In the genomic region with DNA sequence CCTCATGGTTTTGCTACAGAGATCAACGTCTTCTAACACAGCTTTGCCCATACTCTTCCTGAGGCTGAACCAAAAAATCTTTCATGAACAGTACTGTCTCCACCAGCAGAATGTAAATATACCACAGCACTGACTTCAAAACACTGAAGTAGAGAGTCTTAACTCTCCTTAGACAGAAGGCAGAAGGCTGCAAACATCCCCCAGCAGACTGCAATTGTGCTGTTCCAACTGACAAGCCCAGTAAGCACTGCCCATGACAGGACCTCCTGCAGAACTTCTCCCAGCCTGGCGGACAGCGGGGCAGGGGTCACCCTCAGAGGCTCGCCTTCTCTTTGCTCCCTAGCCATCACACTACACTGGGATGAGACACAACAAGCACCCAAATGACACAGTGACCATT, we compare ENCODE assay signal across 11 cellular contexts.
DNase-seq lines count a peak whose midpoint lies in the region; ATAC-seq and TF ChIP-seq lines count a peak whose summit lies in the region.
"Had no signal": no experiment of that assay in that cellular context is flagged by ENCODE, and none has a peak within 500 bp of the region (broad histone marks: within the 10 kb centered on the region; RNA-seq: fewer than 3 reads in every experiment).

No MANE protein-coding gene starts in this region.

- intact Hi-C loops in mucosa of descending colon (cut with DNase I, micrococcal nuclease) (no loop called here), testis (cut with DNase I; ENCODE audit: low total_unique reads) (no loop called here)

- no peaks in the 10 kb centered on the region for H3K79me2 ChIP-seq in fibroblast of lung (ENCODE audit: control insufficient read depth, insufficient read depth, low read length)

- no peak overlapping the region for H3K9ac ChIP-seq in fibroblast of lung (ENCODE audit: insufficient read depth, low read length)

- H3K9me3 ChIP-seq in WERI-Rb-1 (ENCODE audit: severe bottlenecking) (no peaks in the 10 kb centered on the region), fibroblast of lung (ENCODE audit: control insufficient read depth, insufficient read depth, low read depth, low read length) (no peaks in the 10 kb centered on the region), mucosa of descending colon (no peaks in the 10 kb centered on the region), testis (no peaks in the 10 kb centered on the region)

- 48 to 78% methylated on average over 4 of the region's 4 CpGs for WGBS in testis, 2 donors

- H3K27me3 ChIP-seq in WERI-Rb-1 (ENCODE audit: insufficient read depth, low read depth, severe bottlenecking) (no peaks in the 10 kb centered on the region), fibroblast of lung (ENCODE audit: control insufficient read depth, insufficient read depth, low read length) (no peaks in the 10 kb centered on the region), testis (no peaks in the 10 kb centered on the region)

- H4K20me1 ChIP-seq in fibroblast of lung (ENCODE audit: control insufficient read depth, extremely low read depth, insufficient read depth, low read length) = no peaks in the 10 kb centered on the region

- TF ChIP-seq POLR2A in testis (IDR thresholded peaks at IDR 0.05) = no peak

- TF ChIP-seq CTCF in WERI-Rb-1 (IDR thresholded peaks at IDR 0.05; ENCODE audit: low read depth, low read length) = no peak
- no peak for TF ChIP-seq CTCF in fibroblast of lung (conservative IDR thresholded peaks at IDR 0.05 in 1 of 2, IDR thresholded peaks at IDR 0.05 in 1 of 2; ENCODE audit: low read depth in 1 of 2, low read length in 2 of 2)
- no peak for TF ChIP-seq CTCF in mucosa of descending colon (IDR thresholded peaks at IDR 0.05)
- TF ChIP-seq CTCF in testis (IDR thresholded peaks at IDR 0.05) = no peak

- H3K36me3 ChIP-seq in WERI-Rb-1 (peaks cover 8% of the 10 kb centered on the region; the same call in 1 of the 2 replicates), fibroblast of lung (ENCODE audit: control insufficient read depth, insufficient read depth, low read length) (no peaks in the 10 kb centered on the region), mucosa of descending colon (ENCODE audit: low read depth) (no peaks in the 10 kb centered on the region), testis (ENCODE audit: low read depth, missing control alignments) (no peaks in the 10 kb centered on the region)

- H2AFZ ChIP-seq in fibroblast of lung (ENCODE audit: low read length) = no peak overlapping the region

- H3K4me1 ChIP-seq in fibroblast of lung (ENCODE audit: control insufficient read depth, extremely low read depth, insufficient read depth, low read length) (peaks cover 10% of the 10 kb centered on the region), mucosa of descending colon (ENCODE audit: low read depth) (peaks cover 10% of the 10 kb centered on the region), testis (peaks cover 32% of the 10 kb centered on the region)

- H3K4me3 ChIP-seq in WERI-Rb-1 (ENCODE audit: low read depth, low read length) (peak overlapping the region; percentile 38), fibroblast of lung (replicated peaks in 1 of 4; ENCODE audit: control extremely low read depth in 1 of 4, insufficient read depth in 1 of 4, low read depth in 3 of 4, low read length in 4 of 4) (peak overlapping the region in 1 of 4 experiments; percentile 0), mucosa of descending colon (no peak overlapping the region), testis (no peak overlapping the region)

- H3K4me2 ChIP-seq in fibroblast of lung (ENCODE audit: extremely low read depth, insufficient read depth, low read length) = no peak overlapping the region

- H3K27ac ChIP-seq in WERI-Rb-1 = peak overlapping the region; percentile 91
- no peak overlapping the region for H3K27ac ChIP-seq in fibroblast of lung (ENCODE audit: insufficient read depth, low read length)
- H3K27ac ChIP-seq in testis = peak overlapping the region; percentile 64 to 75

- peak; percentile 6 for ATAC-seq in mucosa of descending colon
- no peak for ATAC-seq in HG02938 (IDR thresholded peaks at IDR 0.05; ENCODE audit: unreplicated experiment)
- ATAC-seq: effector memory CD8-positive, alpha-beta T cell; T-cell had no signal

- DNase-seq in WERI-Rb-1 (peak; percentile 62), fibroblast of lung (ENCODE audit: low read depth in 2 of 2) (peak; percentile 13 to 43), mucosa of descending colon (no peak), testis (peak; percentile 43), NCI-H524 treated with DMSO at 0.1 percent for 48 hours (lab: John Stamatoyannopoulos, UW) (no peak), NCI-H526 treated with DMSO at 0.1 percent for 48 hours (lab: John Stamatoyannopoulos, UW) (no peak), ureter (ENCODE audit: low spot score) (no peak)
- DNase-seq: activated T-cell treated with anti-CD3 and anti-CD28 coated beads for 4 hours; effector memory CD8-positive, alpha-beta T cell; T-cell had no signal

Comparison
In these comparisons a context has a peak if more than half of its experiments do, and no peak if none do; other contexts are left out.
1. DNase-seq: peak in WERI-Rb-1 (single experiment), fibroblast of lung (2 of 2) and testis (single experiment); none in mucosa of descending colon (0 of 3), NCI-H524 treated with DMSO at 0.1 percent for 48 hours (single experiment), NCI-H526 treated with DMSO at 0.1 percent for 48 hours (single experiment) and ureter (single experiment).